Comparison of ENCODE assay signal across 8 cellular contexts in the genomic region with DNA sequence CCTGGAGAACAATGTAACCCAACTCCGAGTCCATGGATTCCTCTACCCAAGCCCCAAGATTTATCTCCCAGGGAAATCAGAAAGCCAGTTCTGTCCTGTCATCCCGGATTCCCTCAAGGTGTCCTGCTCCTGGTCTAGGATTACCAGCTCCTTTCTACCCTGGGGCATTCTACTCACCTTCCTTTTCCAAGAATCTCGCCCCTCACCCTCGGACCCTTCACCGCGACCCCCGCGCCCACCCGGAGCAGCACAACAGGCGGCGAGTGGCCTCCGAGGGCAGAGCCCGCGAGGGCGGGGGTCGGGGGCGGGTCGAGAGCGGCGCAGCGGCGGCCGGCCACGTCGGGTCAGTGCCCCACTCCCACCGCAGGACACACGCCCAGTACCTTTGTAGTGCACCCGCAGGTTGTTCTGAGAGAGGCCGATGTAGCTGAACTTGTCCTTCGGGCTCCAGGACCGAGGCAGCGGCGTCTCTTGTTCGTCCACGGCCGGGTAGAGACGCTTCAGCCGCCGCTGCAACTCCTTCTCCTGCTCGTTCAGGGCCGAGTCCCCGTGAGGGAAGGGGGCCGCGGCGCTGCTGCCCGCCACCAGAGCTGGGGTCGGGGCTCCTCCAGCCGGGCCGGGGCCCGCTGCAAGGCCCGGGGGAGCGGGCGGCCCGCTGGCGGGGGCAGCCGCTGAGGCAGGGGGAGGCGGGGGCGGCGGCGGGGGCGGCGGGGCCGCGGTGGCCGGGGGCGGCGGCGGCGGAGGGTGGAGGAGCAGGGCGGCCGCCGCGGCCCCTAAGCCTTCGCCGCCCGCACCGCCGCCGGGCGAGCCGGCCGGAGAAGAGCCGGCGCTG. TPM values are rescaled to one million over a fixed set of nuclear protein-coding genes. Genes with fewer than 3 reads are reported as not detected.
A peak's percentile ranks its signal among the peaks of the same experiment; 100 is the strongest.
DNase-seq lines count a peak whose midpoint lies in the region; ATAC-seq and TF ChIP-seq lines count a peak whose summit lies in the region.

No MANE protein-coding gene starts in this region.

- H3K27ac ChIP-seq in esophagus muscularis mucosa (replicated peaks in 1 of 4): peak overlapping the region; percentile 89 to 97 (median 96)
- peak overlapping the region; percentile 77 for H3K27ac ChIP-seq in naive thymus-derived CD4-positive, alpha-beta T cell (ENCODE audit: low read depth, low read length)

- ATAC-seq in HG02571 (IDR thresholded peaks at IDR 0.05; ENCODE audit: unreplicated experiment): peak; percentile 17
- ATAC-seq in naive thymus-derived CD4-positive, alpha-beta T cell: no peak
- no peak for ATAC-seq in HG02884 (IDR thresholded peaks at IDR 0.05; ENCODE audit: unreplicated experiment)

- WGBS in esophagus muscularis mucosa: 2% methylated on average over 11 of the region's 84 CpGs

- H3K36me3 ChIP-seq in esophagus muscularis mucosa: no peaks in the 10 kb centered on the region
- no peaks in the 10 kb centered on the region for H3K36me3 ChIP-seq in naive thymus-derived CD4-positive, alpha-beta T cell (ENCODE audit: control insufficient read depth in 2 of 3, insufficient read depth in 3 of 3, low read length in 3 of 3)

- H3K27me3 ChIP-seq in esophagus muscularis mucosa: no peaks in the 10 kb centered on the region
- H3K27me3 ChIP-seq in naive thymus-derived CD4-positive, alpha-beta T cell (ENCODE audit: control insufficient read depth in 2 of 2, insufficient read depth in 2 of 2, low read length in 2 of 2): no peaks in the 10 kb centered on the region

- no peaks in the 10 kb centered on the region for H3K9me3 Mint-ChIP-seq in naive thymus-derived CD4-positive, alpha-beta T cell
- no peaks in the 10 kb centered on the region for H3K9me3 Mint-ChIP-seq in type B pancreatic cell

- H3K4me1 ChIP-seq in esophagus muscularis mucosa: peaks cover 17 to 39% (median 36%) of the 10 kb centered on the region in 4 donors
- peaks cover 12 to 15% of the 10 kb centered on the region in 2 donors for H3K4me1 ChIP-seq in naive thymus-derived CD4-positive, alpha-beta T cell (ENCODE audit: control insufficient read depth in 2 of 2, insufficient read depth in 2 of 2, low read length in 2 of 2)

- TF ChIP-seq POLR2A in esophagus muscularis mucosa (IDR thresholded peaks at IDR 0.05; ENCODE audit: low read depth): no peak

- H3K27me3 Mint-ChIP-seq in naive thymus-derived CD4-positive, alpha-beta T cell: no peaks in the 10 kb centered on the region
- no peaks in the 10 kb centered on the region for H3K27me3 Mint-ChIP-seq in type B pancreatic cell

- H3K4me3 ChIP-seq in esophagus muscularis mucosa: peak overlapping the region; percentile 70 to 91 (median 90)
- H3K4me3 ChIP-seq in naive thymus-derived CD4-positive, alpha-beta T cell (ENCODE audit: low read length): peak overlapping the region; percentile 85

- peak overlapping the region; percentile 71 to 96 (median 91) for H3K27ac Mint-ChIP-seq in naive thymus-derived CD4-positive, alpha-beta T cell
- H3K27ac Mint-ChIP-seq in type B pancreatic cell: peak overlapping the region; percentile 98

- TF ChIP-seq EP300 in esophagus muscularis mucosa (IDR thresholded peaks at IDR 0.05): no peak

- peaks cover 35 to 53% (median 47%) of the 10 kb centered on the region in 7 donors for H3K4me1 Mint-ChIP-seq in naive thymus-derived CD4-positive, alpha-beta T cell
- H3K4me1 Mint-ChIP-seq in type B pancreatic cell (ENCODE audit: unreplicated experiment): peaks cover 26% of the 10 kb centered on the region

- H3K36me3 Mint-ChIP-seq in naive thymus-derived CD4-positive, alpha-beta T cell: peaks cover 0 to 9% (median 4%) of the 10 kb centered on the region in 5 donors
- peaks cover 12% of the 10 kb centered on the region for H3K36me3 Mint-ChIP-seq in type B pancreatic cell

- peak; percentile 54 for DNase-seq in GM13977 (ENCODE audit: low spot score)
- peak; percentile 42 for DNase-seq in NCI-H2029 (lab: John Stamatoyannopoulos, UW)
- DNase-seq in activated T-cell treated with anti-CD3 and anti-CD28 coated beads, Interleukin-2, amount 50 U/mL, for 1 hour: peak; percentile 52
- no peak for DNase-seq in esophagus muscularis mucosa (ENCODE audit: extremely low spot score)
- DNase-seq in naive thymus-derived CD4-positive, alpha-beta T cell: peak in 8 of 9 donors; percentile 15 to 59 (median 22)
- peak; percentile 74 for DNase-seq in type B pancreatic cell (ENCODE audit: extremely low spot score, unreplicated experiment)

- in situ Hi-C loops in GM13977 (cut with MboI; ENCODE audit: low pct_unique_long_range_greater_than_20kb, low sequenced_read_pairs, unreplicated experiment): no loop called here

- POLR2A ChIA-PET in naive thymus-derived CD4-positive, alpha-beta T cell (lab: Charles Lee): interaction anchor here (0.7 to 5.9 kb wide), 21 partner anchors 10 to 136 kb away, joined by 3 to 101 read pairs (median 6); partner anchors contain the start of genes NOL7 and SIRT5

- TF ChIP-seq CTCF in GM13977 (IDR thresholded peaks at IDR 0.05; ENCODE audit: extremely low read depth, insufficient read depth, missing control alignments) (no peak), esophagus muscularis mucosa (IDR thresholded peaks at IDR 0.05) (no peak), type B pancreatic cell (conservative IDR thresholded peaks at IDR 0.05) (no peak)

- H3K4me3 Mint-ChIP-seq in naive thymus-derived CD4-positive, alpha-beta T cell: peak overlapping the region; percentile 90 to 100 (median 94)
- H3K4me3 Mint-ChIP-seq in type B pancreatic cell: peak overlapping the region; percentile 100

- intact Hi-C loops in esophagus muscularis mucosa (cut with DNase I): loop anchor here (2.0 to 5.0 kb wide), 2 partner anchors 96 to 102 kb away; partner anchors contain the start of genes MCUR1 and NOL7
- intact Hi-C loops in naive thymus-derived CD4-positive, alpha-beta T cell (cut with micrococcal nuclease): loop anchor here (1.0 to 5.0 kb wide), 8 partner anchors 16 to 1537 kb away; partner anchors contain the start of genes CD83 (in 1 of the 2), JARID2 (in 1 of the 2), SIRT5 (in 1 of the 2) and TBC1D7 (in 1 of the 2)

- no peaks in the 10 kb centered on the region for H3K9me3 ChIP-seq in esophagus muscularis mucosa
- H3K9me3 ChIP-seq in naive thymus-derived CD4-positive, alpha-beta T cell (ENCODE audit: control insufficient read depth in 2 of 3, low read length in 3 of 3): no peaks in the 10 kb centered on the region

- CTCF ChIA-PET in naive thymus-derived CD4-positive, alpha-beta T cell (lab: Charles Lee): interaction anchor here (0.9 to 3.0 kb wide), 7 partner anchors 13 to 136 kb away, joined by 3 to 12 read pairs (median 4); partner anchors contain the start of genes NOL7 and SIRT5

RNA-seq across cellular contexts. Expression of gene RANBP9, which starts 0.9 kb away (rescaled TPM):
- total RNA-seq in esophagus muscularis mucosa (10 to 100 TPM; 29.3 to 57.1 (median 42.4) TPM), type B pancreatic cell (ENCODE audit: low replicate concordance) (40.4 and 43.4 TPM in 2 replicates)
- total RNA-seq in naive thymus-derived CD4-positive, alpha-beta T cell: 10 to 100 TPM; 45.4 to 56.9 (median 49.2) TPM
- 1 to 10 TPM; 2.7 to 3.5 TPM for polyA plus RNA-seq in naive thymus-derived CD4-positive, alpha-beta T cell
